ENCODE assay signal across 16 cellular contexts in the genomic region with DNA sequence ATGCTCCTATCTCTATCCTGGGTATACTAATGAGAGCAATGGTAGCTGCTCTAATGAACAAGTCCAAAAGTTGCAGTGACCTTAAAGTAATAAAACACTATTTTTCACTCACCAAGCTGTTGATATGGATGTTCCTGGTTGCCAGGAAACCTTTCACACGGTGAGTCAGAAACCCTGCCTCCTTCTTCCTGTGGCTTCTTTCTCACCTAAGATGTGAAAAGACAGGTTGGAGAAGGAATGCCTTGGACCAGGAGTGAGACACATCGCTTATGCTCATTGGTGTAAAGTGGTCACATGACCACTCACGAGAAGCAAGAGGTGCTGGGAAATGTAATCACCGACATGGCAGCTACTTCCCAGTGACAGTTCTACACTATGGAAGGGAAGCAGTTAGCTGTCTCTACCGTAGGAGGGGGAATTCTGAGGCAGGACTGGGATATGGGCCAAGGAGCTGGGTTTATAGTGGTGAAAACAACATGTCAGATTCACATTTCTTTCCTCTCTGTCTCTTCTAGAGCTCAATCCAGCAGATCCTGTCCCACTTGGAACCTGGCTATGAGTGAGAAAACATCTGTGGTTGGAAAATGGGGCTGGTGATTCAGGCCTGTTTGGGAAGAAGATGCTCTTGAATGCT.
DNase-seq lines count a peak whose midpoint lies in the region; ATAC-seq and TF ChIP-seq lines count a peak whose summit lies in the region.
"Had no signal": no experiment of that assay in that cellular context is flagged by ENCODE, and none has a peak within 500 bp of the region (broad histone marks: within the 10 kb centered on the region; RNA-seq: fewer than 3 reads in every experiment).

No MANE protein-coding gene starts in this region.

- no peaks in the 10 kb centered on the region for H3K9me3 ChIP-seq in mesenchymal stem cell (ENCODE audit: control insufficient read depth, low read length)
- H3K9me3 ChIP-seq: pancreas had no signal

- no peak for ATAC-seq in HG03108 (IDR thresholded peaks at IDR 0.05; ENCODE audit: unreplicated experiment)
- ATAC-seq in GM18867 (IDR thresholded peaks at IDR 0.05; ENCODE audit: unreplicated experiment) = no peak
- ATAC-seq: activated T-helper 17 cell treated with anti-CD3 and anti-CD28 coated beads, Interleukin-2, amount 50 U/mL, for 72 hours; GM12878 had no signal

- H2AK5ac ChIP-seq in mesenchymal stem cell (ENCODE audit: low read length, severe bottlenecking) = no peak overlapping the region

- 84% methylated on average over 4 of the region's 5 CpGs for WGBS in mesenchymal stem cell

- H2AFZ ChIP-seq in mesenchymal stem cell (ENCODE audit: low read depth, low read length) = no peak overlapping the region

- H2BK5ac ChIP-seq in mesenchymal stem cell (ENCODE audit: low read depth, low read length, poor library complexity, severe bottlenecking) = no peak overlapping the region

- no peak overlapping the region for H3K18ac ChIP-seq in mesenchymal stem cell (ENCODE audit: low read depth in 1 of 2, low read length in 2 of 2)

- no peak overlapping the region for H4K8ac ChIP-seq in mesenchymal stem cell (ENCODE audit: low read length)

- no peak overlapping the region for H2BK15ac ChIP-seq in mesenchymal stem cell (ENCODE audit: low read depth, poor library complexity, severe bottlenecking)

- H3K27ac ChIP-seq in mesenchymal stem cell (ENCODE audit: low read length, poor library complexity, severe bottlenecking) = no peak overlapping the region
- H3K27ac ChIP-seq: BLaER1, pancreas had no signal

- H4K91ac ChIP-seq in mesenchymal stem cell (ENCODE audit: low read length) = no peak overlapping the region

- no peaks in the 10 kb centered on the region for H3K79me1 ChIP-seq in mesenchymal stem cell (replicated peaks; ENCODE audit: low read length, poor library complexity, severe bottlenecking)

- no peak overlapping the region for H3K4me2 ChIP-seq in mesenchymal stem cell (ENCODE audit: low read length, poor library complexity, severe bottlenecking)
- H3K4me2 ChIP-seq: BLaER1 had no signal

- H3K4me3 ChIP-seq in epithelial cell of esophagus (ENCODE audit: low read length) (no peak overlapping the region), mesenchymal stem cell (ENCODE audit: insufficient read depth in 1 of 2, low read depth in 1 of 2, low read length in 2 of 2) (no peak overlapping the region)
- H3K4me3 ChIP-seq: BLaER1, GM12878, pancreas had no signal

- H2BK120ac ChIP-seq in mesenchymal stem cell (ENCODE audit: low read depth, low read length) = no peak overlapping the region

- no peak overlapping the region for H3K9ac ChIP-seq in mesenchymal stem cell (ENCODE audit: low read length)
- H3K9ac ChIP-seq: BLaER1 had no signal

- H3K23ac ChIP-seq in mesenchymal stem cell (ENCODE audit: low read length in 2 of 2) = no peak overlapping the region

- DNase-seq in AG20443 (ENCODE audit: low spot score) = peak; percentile 50
- DNase-seq in M059J (ENCODE audit: low read depth) = peak; percentile 91
- DNase-seq in epithelial cell of esophagus (ENCODE audit: low read depth) = peak; percentile 84
- peak; percentile 51 for DNase-seq in mesenchymal stem cell
- no peak for DNase-seq in NCI-H146 treated with DMSO at 0.1 percent for 48 hours (lab: John Stamatoyannopoulos, UW; ENCODE audit: unreplicated experiment)
- DNase-seq in activated CD4-positive, alpha-beta T cell treated with anti-CD3 and anti-CD28 coated beads, Interleukin-2, amount 50 U/mL, for 4 hours = no peak
- DNase-seq: activated CD4-positive, alpha-beta memory T cell treated with anti-CD3 and anti-CD28 coated beads, Interleukin-2, amount 10 ng/mL, durations not matched to agents 7 days and 5 days; amniotic stem cell; HFFc6; pancreas; stimulated activated CD4-positive, alpha-beta T cell treated with anti-CD3 and anti-CD28 coated beads, Interleukin-15, amount 100 ng/mL, for 24 hours had no signal

- H3K4ac ChIP-seq in mesenchymal stem cell (ENCODE audit: low read depth in 1 of 2, low read length in 2 of 2) = no peak overlapping the region

- TF ChIP-seq CTCF in epithelial cell of esophagus (IDR thresholded peaks at IDR 0.05; ENCODE audit: insufficient read depth, low read depth, low read length, missing control alignments) = no peak

- H2BK12ac ChIP-seq in mesenchymal stem cell (ENCODE audit: low read length in 2 of 2) = no peak overlapping the region

- H3K14ac ChIP-seq in mesenchymal stem cell (ENCODE audit: low read length in 2 of 2) = no peak overlapping the region

- no peaks in the 10 kb centered on the region for H3K27me3 ChIP-seq in mesenchymal stem cell (ENCODE audit: control insufficient read depth in 1 of 2, insufficient read depth in 1 of 2, low read length in 2 of 2)
- H3K27me3 ChIP-seq: BLaER1, pancreas had no signal

- H3K36me3 ChIP-seq in mesenchymal stem cell (ENCODE audit: control insufficient read depth in 1 of 2, insufficient read depth in 2 of 2, low read depth in 1 of 2, low read length in 2 of 2) = no peaks in the 10 kb centered on the region
- H3K36me3 ChIP-seq: BLaER1, pancreas had no signal

- H3K4me1 ChIP-seq in mesenchymal stem cell (ENCODE audit: control insufficient read depth, insufficient read depth, low read depth, low read length) = no peaks in the 10 kb centered on the region
- H3K4me1 ChIP-seq: BLaER1, pancreas had no signal

Comparison
In these comparisons a context has a peak if more than half of its experiments do, and no peak if none do; other contexts are left out.
1. DNase-seq: peak in AG20443 (single experiment), M059J (single experiment), epithelial cell of esophagus (single experiment) and mesenchymal stem cell (single experiment); none in NCI-H146 treated with DMSO at 0.1 percent for 48 hours (single experiment) and activated CD4-positive, alpha-beta T cell treated with anti-CD3 and anti-CD28 coated beads, Interleukin-2, amount 50 U/mL, for 4 hours (0 of 2).